Comparison of ENCODE assay signal across 26 cellular contexts in the genomic region with DNA sequence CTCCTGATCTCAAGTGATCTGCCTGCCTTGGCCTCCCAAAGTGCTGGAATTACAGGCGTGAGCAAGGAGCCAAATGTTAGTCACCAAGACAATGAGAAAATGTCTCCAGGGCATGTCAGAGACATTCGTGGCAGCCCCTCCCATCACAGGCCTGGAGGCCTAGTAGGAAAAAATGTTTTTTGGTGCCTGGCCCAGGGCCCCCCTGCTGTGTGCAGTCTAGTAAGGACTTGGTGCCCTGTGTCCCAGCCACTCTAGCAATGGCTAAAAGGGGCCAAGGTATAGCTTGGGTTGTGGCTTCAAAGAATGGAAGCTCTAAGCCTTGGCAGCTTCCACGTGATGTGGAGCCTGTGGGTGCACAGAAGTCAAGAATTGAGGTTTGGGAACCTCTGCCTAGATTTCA.
"Had no signal": no experiment of that assay in that cellular context is flagged by ENCODE, and none has a peak within 500 bp of the region (broad histone marks: within the 10 kb centered on the region; RNA-seq: fewer than 3 reads in every experiment).

No MANE protein-coding gene starts in this region.

- FAIRE-seq: small intestine had no signal

- ATAC-seq: natural killer cell; psoas muscle; right cardiac atrium; right lobe of liver; stimulated activated effector memory CD8-positive, alpha-beta T cell treated with anti-CD3 and anti-CD28 coated beads, Interleukin-12 subunit alpha, Interleukin-12 subunit beta, amount 100 ng/mL, for 72 hours; stimulated activated naive B cell treated with anti-CD40 and anti-IgM and Interleukin-4, amounts not matched to agents 10 μg/mL and 1 μg/mL and 100 μg/mL, for 72 hours; stimulated activated naive CD8-positive, alpha-beta T cell treated with anti-CD3 and anti-CD28 coated beads, Interleukin-15, amount 100 ng/mL, for 72 hours; upper lobe of right lung had no signal

- H3K9ac ChIP-seq: neural progenitor cell, parathyroid adenoma had no signal

- H2AFZ ChIP-seq: neural progenitor cell, parathyroid adenoma had no signal

- H3K27me3 ChIP-seq: neural progenitor cell, ovary, right lobe of liver, sigmoid colon, suprapubic skin, testis, tibial artery, transverse colon, upper lobe of right lung, uterus had no signal

- DNase-seq: natural killer cell; occipital lobe; ovary; posterior cingulate gyrus; psoas muscle; right cardiac atrium; right lobe of liver; sigmoid colon; small intestine; stimulated activated CD4-positive, alpha-beta T cell treated with anti-CD3 and anti-CD28 coated beads, Interleukin-15, amount 100 ng/mL, for 24 hours; stimulated activated CD4-positive, alpha-beta T cell treated with anti-CD3 and anti-CD28 coated beads, Interleukin-2, amount 100 ng/mL, for 24 hours; stimulated activated CD4-positive, alpha-beta T cell treated with anti-CD3 and anti-CD28 coated beads, Interleukin-2, amount 100 ng/mL, for 48 hours; stimulated activated CD4-positive, alpha-beta T cell treated with anti-CD3 and anti-CD28 coated beads, Interleukin-4, amount 100 ng/mL, for 24 hours; stimulated activated naive B cell treated with anti-CD40 and anti-IgM and Interleukin-4, amounts not matched to agents 10 μg/mL and 1 μg/mL and 100 μg/mL, for 72 hours; stimulated activated naive CD4-positive, alpha-beta T cell treated with Interleukin-2 at 50 U/mL for 16 hours; stimulated activated naive CD8-positive, alpha-beta T cell treated with anti-CD3 and anti-CD28 coated beads, Interleukin-15, amount 100 ng/mL, for 72 hours; substantia nigra; testis; tibial artery; transverse colon; upper lobe of right lung; uterus had no signal

- H3K9me3 ChIP-seq: ovary, psoas muscle, right lobe of liver, testis, transverse colon, upper lobe of right lung had no signal

- H3K79me2 ChIP-seq: parathyroid adenoma had no signal

- H3K4me2 ChIP-seq: neural progenitor cell had no signal

- H3K36me3 ChIP-seq: neural progenitor cell, ovary, right lobe of liver, sigmoid colon, suprapubic skin, transverse colon, upper lobe of right lung, uterus had no signal

- H3K27ac ChIP-seq: neural progenitor cell, ovary, parathyroid adenoma, psoas muscle, right lobe of liver, sigmoid colon, suprapubic skin, testis, tibial artery, transverse colon, upper lobe of right lung, uterus had no signal

- H3K4me1 ChIP-seq: neural progenitor cell, parathyroid adenoma, psoas muscle, right lobe of liver, sigmoid colon, suprapubic skin, testis, tibial artery, transverse colon, upper lobe of right lung, uterus had no signal

- H3K4me3 ChIP-seq: neural progenitor cell, ovary, psoas muscle, right lobe of liver, sigmoid colon, suprapubic skin, testis, tibial artery, transverse colon, upper lobe of right lung, uterus had no signal
